9 cellular contexts compared by ENCODE assay signal in genomic region chr5:67234671-67235176, GRCh38. TPM values are rescaled to one million over a fixed set of nuclear protein-coding genes. Genes with fewer than 3 reads are reported as not detected.
A peak's percentile ranks its signal among the peaks of the same experiment; 100 is the strongest.
DNase-seq lines count a peak whose midpoint lies in the region; ATAC-seq, FAIRE-seq and TF ChIP-seq lines count a peak whose summit lies in the region.
"Had no signal": no experiment of that assay in that cellular context is flagged by ENCODE, and none has a peak within 500 bp of the region (broad histone marks: within the 10 kb centered on the region; RNA-seq: fewer than 3 reads in every experiment).

No MANE protein-coding gene starts in this region.

- TF ChIP-seq POLR2A in A549 (IDR thresholded peaks at IDR 0.05; ENCODE audit: low read length), result no peak

- H3K4me2 ChIP-seq in A549, result peak overlapping the region; percentile 31

- peak overlapping the region; percentile 89 for H3K27ac Mint-ChIP-seq in mesothelial cell of epicardium
- no peak overlapping the region for H3K27ac Mint-ChIP-seq in WTC11

- TF ChIP-seq CTCF in A549 (IDR thresholded peaks at IDR 0.05) (no peak), coronary artery (IDR thresholded peaks at IDR 0.05) (no peak), mesothelial cell of epicardium (IDR thresholded peaks at IDR 0.05; ENCODE audit: unreplicated experiment) (no peak), WTC11 (IDR thresholded peaks at IDR 0.05) (no peak)

- peak overlapping the region; percentile 1 to 16; a peak in 4 of 6 replicates for H3K27ac ChIP-seq in A549
- H3K27ac ChIP-seq in coronary artery, result peak overlapping the region in 1 of 2 donors; percentile 50

- no peak for TF ChIP-seq EP300 in A549 (IDR thresholded peaks at IDR 0.05)

- peaks cover 12% of the 10 kb centered on the region; the same call in 2 of the 3 replicates for H3K4me1 ChIP-seq in A549

- TF ChIP-seq RAD21 in A549 (conservative IDR thresholded peaks at IDR 0.05 in 1 of 2, IDR thresholded peaks at IDR 0.05 in 1 of 2), result no peak

- FAIRE-seq in A549 (lab: Jason Lieb, UNC), result no peak
- FAIRE-seq: D721Med had no signal

- POLR2A ChIA-PET in A549 (lab: Yijun Ruan, JAX), result no interaction called here
- POLR2A ChIA-PET in WTC11 (lab: Charles Lee), result no interaction called here

- H3K9me3 Mint-ChIP-seq in mesothelial cell of epicardium, result peaks cover 12% of the 10 kb centered on the region
- H3K9me3 Mint-ChIP-seq in WTC11, result peaks cover 14% of the 10 kb centered on the region

- intact Hi-C loops in posterior cingulate gyrus (cut with DNase I), result no loop called here

- H3K36me3 Mint-ChIP-seq in mesothelial cell of epicardium (no peaks in the 10 kb centered on the region), WTC11 (peaks cover 13% of the 10 kb centered on the region)

- CTCF ChIA-PET in A549 (lab: Yijun Ruan, JAX) (interaction anchor here (0.9 to 1.9 kb wide), 2 partner anchors 12 to 20 kb away, joined by 3 to 6 read pairs; no protein-coding TSS in a partner anchor), WTC11 (lab: Charles Lee) (no interaction called here)

- 60% methylated on average over 10 of the region's 10 CpGs for WGBS in A549 (ENCODE audit: missing lambda C conversion rate)

- H3K4me3 ChIP-seq in A549 (no peak overlapping the region), coronary artery (peak overlapping the region; percentile 60)

- H3K4me3 Mint-ChIP-seq in mesothelial cell of epicardium, result peak overlapping the region; percentile 34
- H3K4me3 Mint-ChIP-seq in WTC11, result no peak overlapping the region

- peaks cover 33% of the 10 kb centered on the region for H3K4me1 Mint-ChIP-seq in mesothelial cell of epicardium
- H3K4me1 Mint-ChIP-seq in WTC11, result peaks cover 12% of the 10 kb centered on the region

- ATAC-seq in A549 (no peak; a peak in 1 of 6 replicates), GM18520 (IDR thresholded peaks at IDR 0.05; ENCODE audit: unreplicated experiment) (no peak), WTC11 (no peak)

- H3K27me3 Mint-ChIP-seq in mesothelial cell of epicardium (ENCODE audit: low read depth), result no peaks in the 10 kb centered on the region
- peaks cover 19% of the 10 kb centered on the region for H3K27me3 Mint-ChIP-seq in WTC11 (ENCODE audit: low read depth)

- DNase-seq in A549 (ENCODE audit: low read depth in 1 of 2, low spot score in 1 of 2) (no peak), MV-4-11 (lab: John Stamatoyannopoulos, UW) (peak; percentile 12), coronary artery (ENCODE audit: low spot score) (no peak), mesothelial cell of epicardium (ENCODE audit: low spot score in 2 of 2, unreplicated experiment in 2 of 2) (no peak), posterior cingulate gyrus (no peak), T1000 (lab: John Stamatoyannopoulos, UW) (no peak), WTC11 (ENCODE audit: low spot score) (no peak)

- no peaks in the 10 kb centered on the region for H3K9me3 ChIP-seq in A549

TF ChIP-seq in A549, 52 proteins besides CTCF, POLR2A, EP300 and RAD21:
- no peak for TF ChIP-seq RARB (CRISPR knock-in tag; IDR thresholded peaks at IDR 0.05)
TF ChIP-seq in A549: peak in this region for 0.

TF ChIP-seq in WTC11, 78 proteins besides CTCF, POLR2A, EP300 and RAD21 (continues in another document):
- TF ChIP-seq TP53 (CRISPR knock-in tag; IDR thresholded peaks at IDR 0.05), result no peak
- TF ChIP-seq, protein P1, sequence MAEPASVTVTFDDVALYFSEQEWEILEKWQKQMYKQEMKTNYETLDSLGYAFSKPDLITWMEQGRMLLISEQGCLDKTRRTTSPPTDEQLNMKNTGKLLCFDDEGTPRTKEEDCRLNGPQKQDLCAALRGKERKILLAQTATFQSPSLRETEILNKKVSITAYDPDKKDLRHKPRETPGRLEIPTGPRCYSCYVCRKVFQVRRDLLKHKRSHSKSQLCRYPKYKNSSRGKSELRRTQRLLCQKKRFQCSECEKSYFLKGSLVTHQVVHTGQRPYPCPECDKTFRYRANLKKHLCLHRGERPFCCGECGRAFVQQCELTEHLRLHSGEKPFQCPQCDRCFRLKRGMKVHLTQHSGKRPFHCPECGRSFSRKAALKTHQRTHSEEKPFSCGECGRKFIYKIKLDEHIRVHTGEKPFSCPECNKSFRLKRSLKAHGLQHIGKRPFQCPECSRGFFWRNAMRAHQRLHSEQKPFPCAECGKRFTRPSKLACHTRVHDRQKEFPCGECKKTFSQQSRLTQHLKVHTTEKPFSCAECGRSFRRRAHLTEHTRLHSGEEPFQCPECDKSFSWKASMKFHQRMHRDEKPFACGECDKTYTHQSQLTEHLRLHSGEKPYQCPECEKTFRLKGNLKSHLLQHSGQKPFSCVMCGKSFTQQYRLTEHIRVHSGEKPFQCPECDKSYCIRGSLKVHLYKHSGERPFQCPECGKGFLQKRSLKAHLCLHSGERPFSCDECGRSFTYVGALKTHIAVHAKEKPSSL (CRISPR knock-in tag; conservative IDR thresholded peaks at IDR 0.05), result no peak
- TF ChIP-seq, protein P2, sequence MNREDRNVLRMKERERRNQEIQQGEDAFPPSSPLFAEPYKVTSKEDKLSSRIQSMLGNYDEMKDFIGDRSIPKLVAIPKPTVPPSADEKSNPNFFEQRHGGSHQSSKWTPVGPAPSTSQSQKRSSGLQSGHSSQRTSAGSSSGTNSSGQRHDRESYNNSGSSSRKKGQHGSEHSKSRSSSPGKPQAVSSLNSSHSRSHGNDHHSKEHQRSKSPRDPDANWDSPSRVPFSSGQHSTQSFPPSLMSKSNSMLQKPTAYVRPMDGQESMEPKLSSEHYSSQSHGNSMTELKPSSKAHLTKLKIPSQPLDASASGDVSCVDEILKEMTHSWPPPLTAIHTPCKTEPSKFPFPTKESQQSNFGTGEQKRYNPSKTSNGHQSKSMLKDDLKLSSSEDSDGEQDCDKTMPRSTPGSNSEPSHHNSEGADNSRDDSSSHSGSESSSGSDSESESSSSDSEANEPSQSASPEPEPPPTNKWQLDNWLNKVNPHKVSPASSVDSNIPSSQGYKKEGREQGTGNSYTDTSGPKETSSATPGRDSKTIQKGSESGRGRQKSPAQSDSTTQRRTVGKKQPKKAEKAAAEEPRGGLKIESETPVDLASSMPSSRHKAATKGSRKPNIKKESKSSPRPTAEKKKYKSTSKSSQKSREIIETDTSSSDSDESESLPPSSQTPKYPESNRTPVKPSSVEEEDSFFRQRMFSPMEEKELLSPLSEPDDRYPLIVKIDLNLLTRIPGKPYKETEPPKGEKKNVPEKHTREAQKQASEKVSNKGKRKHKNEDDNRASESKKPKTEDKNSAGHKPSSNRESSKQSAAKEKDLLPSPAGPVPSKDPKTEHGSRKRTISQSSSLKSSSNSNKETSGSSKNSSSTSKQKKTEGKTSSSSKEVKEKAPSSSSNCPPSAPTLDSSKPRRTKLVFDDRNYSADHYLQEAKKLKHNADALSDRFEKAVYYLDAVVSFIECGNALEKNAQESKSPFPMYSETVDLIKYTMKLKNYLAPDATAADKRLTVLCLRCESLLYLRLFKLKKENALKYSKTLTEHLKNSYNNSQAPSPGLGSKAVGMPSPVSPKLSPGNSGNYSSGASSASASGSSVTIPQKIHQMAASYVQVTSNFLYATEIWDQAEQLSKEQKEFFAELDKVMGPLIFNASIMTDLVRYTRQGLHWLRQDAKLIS (CRISPR knock-in tag; IDR thresholded peaks at IDR 0.05; ENCODE audit: borderline replicate concordance), result no peak
- TF ChIP-seq ZNF281 (CRISPR knock-in tag; IDR thresholded peaks at IDR 0.05), result no peak
- TF ChIP-seq ZNF232 (CRISPR knock-in tag; IDR thresholded peaks at IDR 0.05), result no peak
- no peak for TF ChIP-seq ZNF423 (CRISPR knock-in tag; IDR thresholded peaks at IDR 0.05)
- TF ChIP-seq, protein P3, sequence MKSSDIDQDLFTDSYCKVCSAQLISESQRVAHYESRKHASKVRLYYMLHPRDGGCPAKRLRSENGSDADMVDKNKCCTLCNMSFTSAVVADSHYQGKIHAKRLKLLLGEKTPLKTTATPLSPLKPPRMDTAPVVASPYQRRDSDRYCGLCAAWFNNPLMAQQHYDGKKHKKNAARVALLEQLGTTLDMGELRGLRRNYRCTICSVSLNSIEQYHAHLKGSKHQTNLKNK (CRISPR knock-in tag; IDR thresholded peaks at IDR 0.05), result no peak
- TF ChIP-seq GTF2I (CRISPR knock-in tag; conservative IDR thresholded peaks at IDR 0.05), result no peak
- TF ChIP-seq TCF7 (CRISPR knock-in tag; IDR thresholded peaks at IDR 0.05; ENCODE audit: low read depth), result no peak
- TF ChIP-seq SOX15 (CRISPR knock-in tag; IDR thresholded peaks at IDR 0.05), result no peak
- no peak for TF ChIP-seq ESRRA (CRISPR knock-in tag; IDR thresholded peaks at IDR 0.05; ENCODE audit: borderline replicate concordance)

RNA-seq across cellular contexts. Expression of gene CD180, which starts 38.1 kb away (rescaled TPM):
- polyA plus RNA-seq in A549 (2011; rRNA removed) (not detected in 2 replicates), A549 (2017; fragmentation: RNase III; extraction: RNeasy Plus Mini Kit Qiagen cat#74134 plus additional on column Dnase treatment) (0.01 TPM in 1 of 3 replicates, not detected in the others)
- polyA plus RNA-seq in A549 (2012; cell fraction: cytosol; rRNA removed), result not detected in 2 replicates
- polyA plus RNA-seq in A549 (2012; cell fraction: nucleus; rRNA removed), result not detected in 2 replicates
- polyA minus RNA-seq in A549 (2011; rRNA and poly(A)+ RNA removed), result not detected in 2 replicates
- total RNA-seq in mesothelial cell of epicardium (not detected in 3 replicates), WTC11 (2021) (not detected in 3 replicates)
